In genomic region chr18:47383729-47384128, GRCh38 we compare ENCODE assay signal across 8 cellular contexts.
"Had no signal": no experiment of that assay in that cellular context is flagged by ENCODE, and none has a peak within 500 bp of the region (broad histone marks: within the 10 kb centered on the region; RNA-seq: fewer than 3 reads in every experiment).

No MANE protein-coding gene starts in this region.

- H3K4me3 ChIP-seq: GM12878 had no signal

- DNase-seq: GDM1, GF-D8 had no signal

- FAIRE-seq: G401.6, GM12878, GM12891, GM12892, GM18507, GM19239 had no signal

- ATAC-seq: GM12878 had no signal
